Comparison of ENCODE assay signal across 8 cellular contexts in the genomic region with DNA sequence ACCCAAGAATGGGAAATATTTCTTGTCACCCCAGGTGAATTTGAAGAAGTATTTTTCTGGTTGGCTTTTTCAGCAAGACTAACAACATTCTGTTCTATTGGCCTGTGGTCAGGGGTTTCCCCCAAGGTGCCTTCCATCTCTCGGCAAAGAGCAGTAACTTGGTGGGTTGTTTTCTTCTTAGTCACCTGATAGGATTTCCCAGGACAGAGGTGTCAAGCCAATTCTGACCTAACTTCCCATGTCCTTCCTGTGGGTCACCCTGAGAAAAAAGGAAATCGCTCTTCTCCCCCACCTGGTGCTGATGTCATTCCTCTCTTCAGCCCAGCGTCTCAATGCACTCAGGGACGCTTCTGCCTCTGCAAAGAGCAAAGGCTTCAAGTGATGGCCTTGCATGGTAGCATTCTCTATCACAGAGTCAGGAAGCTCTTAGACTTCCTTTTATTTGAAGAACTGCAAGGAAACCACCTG. TPM values are rescaled to one million over a fixed set of nuclear protein-coding genes. Genes with fewer than 3 reads are reported as not detected.
DNase-seq lines count a peak whose midpoint lies in the region; ATAC-seq and TF ChIP-seq lines count a peak whose summit lies in the region.

No MANE protein-coding gene starts in this region.

- H3K9me3 ChIP-seq in WERI-Rb-1 (ENCODE audit: severe bottlenecking), result no peaks in the 10 kb centered on the region

- no peaks in the 10 kb centered on the region for H3K27me3 Mint-ChIP-seq in activated CD8-positive, alpha-beta T cell treated with anti-CD3 and anti-CD28 coated beads, Interleukin-2, amount 10 ng/mL, durations not matched to agents 7 days and 5 days (ENCODE audit: low read depth)
- H3K27me3 Mint-ChIP-seq in nephron progenitor cell (ENCODE audit: low read depth, poor library complexity), result peaks cover 4% of the 10 kb centered on the region

- no peaks in the 10 kb centered on the region for H3K36me3 Mint-ChIP-seq in activated CD8-positive, alpha-beta T cell treated with anti-CD3 and anti-CD28 coated beads, Interleukin-2, amount 10 ng/mL, durations not matched to agents 7 days and 5 days (ENCODE audit: low read depth)
- no peaks in the 10 kb centered on the region for H3K36me3 Mint-ChIP-seq in nephron progenitor cell (ENCODE audit: low read depth)

- H3K27ac ChIP-seq in WERI-Rb-1, result no peak overlapping the region

- peak; percentile 74 for DNase-seq in activated CD8-positive, alpha-beta T cell treated with anti-CD3 and anti-CD28 coated beads, Interleukin-2, amount 10 ng/mL, durations not matched to agents 7 days and 5 days
- DNase-seq in nephron progenitor cell, result no peak
- no peak for DNase-seq in GF-D8 (lab: John Stamatoyannopoulos, UW)
- DNase-seq in HK-2 (ENCODE audit: unreplicated experiment), result no peak
- DNase-seq in WERI-Rb-1, result no peak
- DNase-seq in HPDE6-E6E7 (ENCODE audit: extremely low spot score), result no peak

- peak overlapping the region; percentile 57 for H3K4me3 Mint-ChIP-seq in activated CD8-positive, alpha-beta T cell treated with anti-CD3 and anti-CD28 coated beads, Interleukin-2, amount 10 ng/mL, durations not matched to agents 7 days and 5 days
- H3K4me3 Mint-ChIP-seq in nephron progenitor cell, result no peak overlapping the region

- CTCF ChIA-PET in activated CD8-positive, alpha-beta T cell treated with anti-CD3 and anti-CD28 coated beads, Interleukin-2, amount 10 ng/mL, durations not matched to agents 7 days and 5 days (lab: Charles Lee), result interaction anchor here (0.7 to 3.2 kb wide), 6 partner anchors 10 to 138 kb away, joined by 3 to 20 read pairs (median 8); a partner anchor contains a TSS

- H3K36me3 ChIP-seq in WERI-Rb-1, result no peaks in the 10 kb centered on the region

- peaks cover 61% of the 10 kb centered on the region for H3K4me1 Mint-ChIP-seq in activated CD8-positive, alpha-beta T cell treated with anti-CD3 and anti-CD28 coated beads, Interleukin-2, amount 10 ng/mL, durations not matched to agents 7 days and 5 days (ENCODE audit: low read depth)
- peaks cover 10% of the 10 kb centered on the region for H3K4me1 Mint-ChIP-seq in nephron progenitor cell

- ATAC-seq in GM19025 (IDR thresholded peaks at IDR 0.05; ENCODE audit: low read depth, unreplicated experiment), result peak; percentile 89
- ATAC-seq in HG03097 (IDR thresholded peaks at IDR 0.05; ENCODE audit: low FRiP score, unreplicated experiment), result peak; percentile 84
- peak; percentile 81 for ATAC-seq in activated CD8-positive, alpha-beta T cell treated with anti-CD3 and anti-CD28 coated beads, Interleukin-2, amount 10 ng/mL, durations not matched to agents 7 days and 5 days

- no peaks in the 10 kb centered on the region for H3K27me3 ChIP-seq in WERI-Rb-1 (ENCODE audit: insufficient read depth, low read depth, severe bottlenecking)

- H3K9me3 Mint-ChIP-seq in activated CD8-positive, alpha-beta T cell treated with anti-CD3 and anti-CD28 coated beads, Interleukin-2, amount 10 ng/mL, durations not matched to agents 7 days and 5 days (ENCODE audit: insufficient read depth), result no peaks in the 10 kb centered on the region
- H3K9me3 Mint-ChIP-seq in nephron progenitor cell, result peaks cover 6% of the 10 kb centered on the region

- POLR2A ChIA-PET in activated CD8-positive, alpha-beta T cell treated with anti-CD3 and anti-CD28 coated beads, Interleukin-2, amount 10 ng/mL, durations not matched to agents 7 days and 5 days (lab: Charles Lee), result interaction anchor here (0.7 kb wide), 1 partner anchor 19 kb away, joined by 3 read pairs; no protein-coding TSS in a partner anchor

- no peak overlapping the region for H3K4me3 ChIP-seq in WERI-Rb-1 (ENCODE audit: low read depth, low read length)

- H3K27ac Mint-ChIP-seq in activated CD8-positive, alpha-beta T cell treated with anti-CD3 and anti-CD28 coated beads, Interleukin-2, amount 10 ng/mL, durations not matched to agents 7 days and 5 days, result peak overlapping the region; percentile 81
- peak overlapping the region; percentile 9 for H3K27ac Mint-ChIP-seq in nephron progenitor cell

- TF ChIP-seq CTCF in nephron progenitor cell (IDR thresholded peaks at IDR 0.05) (no peak), WERI-Rb-1 (IDR thresholded peaks at IDR 0.05; ENCODE audit: low read depth, low read length) (no peak)

RNA-seq across cellular contexts. Expression of a gene that starts 16.1 kb away (rescaled TPM):
- total RNA-seq in activated CD8-positive, alpha-beta T cell treated with anti-CD3 and anti-CD28 coated beads, Interleukin-2, amount 10 ng/mL, durations not matched to agents 7 days and 5 days, result 1 to 10 TPM; 3.1 to 5.0 TPM

RNA-seq across cellular contexts. Expression of a gene that starts 50.0 kb away (rescaled TPM):
- under 1 TPM in 1 of 2 experiments, not detected in 1; 0.23 TPM for total RNA-seq in activated CD8-positive, alpha-beta T cell treated with anti-CD3 and anti-CD28 coated beads, Interleukin-2, amount 10 ng/mL, durations not matched to agents 7 days and 5 days
